20 cellular contexts compared by ENCODE assay signal in the genomic region with DNA sequence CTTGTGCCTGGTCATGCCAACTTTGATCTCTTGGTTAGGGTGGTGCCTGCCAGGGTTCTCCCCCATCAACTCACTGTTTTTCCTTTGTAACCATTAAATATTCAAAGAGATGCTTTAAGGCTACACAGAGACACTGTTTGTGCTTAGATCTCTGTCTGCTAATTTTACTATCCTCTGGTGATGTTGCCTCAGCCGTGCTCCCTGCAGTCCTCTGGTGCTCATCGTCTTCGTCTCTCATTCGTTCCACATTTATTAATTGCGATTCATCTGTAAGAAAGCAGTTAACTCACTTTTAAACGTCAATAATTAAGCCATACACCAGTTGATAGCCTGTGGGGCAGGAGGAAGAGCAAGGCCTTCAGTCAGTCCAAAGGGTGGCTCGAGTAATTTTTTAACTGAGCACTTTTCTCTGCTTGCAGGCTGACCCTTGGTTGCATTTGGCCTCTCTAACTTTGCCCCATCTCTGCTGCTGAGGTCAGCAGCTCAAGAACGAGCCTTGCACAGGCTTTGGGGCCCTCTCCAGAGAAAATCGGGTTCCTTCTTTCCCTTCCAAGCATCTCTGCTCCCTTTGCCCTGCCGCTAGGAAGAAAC.
"Had no signal": no experiment of that assay in that cellular context is flagged by ENCODE, and none has a peak within 500 bp of the region (broad histone marks: within the 10 kb centered on the region; RNA-seq: fewer than 3 reads in every experiment).

No MANE protein-coding gene starts in this region.

- H3K27me3 ChIP-seq: sigmoid colon, testis, upper lobe of left lung had no signal

- DNase-seq: activated CD4-positive, alpha-beta T cell treated with anti-CD3 and anti-CD28 coated beads, Interleukin-2, amount 50 U/mL, for 1 hour; activated CD4-positive, CD25-positive, alpha-beta regulatory T cell treated with anti-CD3 and anti-CD28 coated beads, Interleukin-2, amount 50 U/mL, for 72 hours; activated CD8-positive, alpha-beta memory T cell treated with anti-CD3 and anti-CD28 coated beads, Interleukin-2, amount 50 U/mL, for 4 hours; activated naive CD4-positive, alpha-beta T cell treated with anti-CD3 and anti-CD28 coated beads, Interleukin-2, amount 10 ng/mL, durations not matched to agents 7 days and 5 days; activated naive CD8-positive, alpha-beta T cell treated with anti-CD3 and anti-CD28 coated beads, Interleukin-2, amount 50 U/mL, for 24 hours; activated T-cell treated with anti-CD3 and anti-CD28 coated beads, Interleukin-2, amount 50 U/mL, for 4 hours; foreskin melanocyte; mammary epithelial cell; midbrain; stimulated activated CD4-positive, alpha-beta T cell treated with anti-CD3 and anti-CD28 coated beads, Interleukin-4, amount 100 ng/mL, for 24 hours; stomach; SW 1271; T-helper 2 cell; testis had no signal

- H3K27ac Mint-ChIP-seq: activated naive CD4-positive, alpha-beta T cell treated with anti-CD3 and anti-CD28 coated beads, Interleukin-2, amount 10 ng/mL, durations not matched to agents 7 days and 5 days; activated naive CD8-positive, alpha-beta T cell treated with anti-CD3 and anti-CD28 coated beads, Interleukin-2, amount 50 U/mL, for 24 hours; progenitor cell of endocrine pancreas; stimulated activated effector memory CD8-positive, alpha-beta T cell treated with anti-CD3 and anti-CD28 coated beads, Interleukin-12 subunit alpha, Interleukin-12 subunit beta, amount 100 ng/mL, for 72 hours had no signal

- H3K36me3 Mint-ChIP-seq: activated naive CD4-positive, alpha-beta T cell treated with anti-CD3 and anti-CD28 coated beads, Interleukin-2, amount 10 ng/mL, durations not matched to agents 7 days and 5 days; stimulated activated effector memory CD8-positive, alpha-beta T cell treated with anti-CD3 and anti-CD28 coated beads, Interleukin-12 subunit alpha, Interleukin-12 subunit beta, amount 100 ng/mL, for 72 hours had no signal

- H3K4me3 ChIP-seq: coronary artery, sigmoid colon, stomach, testis, upper lobe of left lung had no signal

- ATAC-seq: activated naive CD8-positive, alpha-beta T cell treated with anti-CD3 and anti-CD28 coated beads, Interleukin-2, amount 50 U/mL, for 24 hours; activated T-cell treated with anti-CD3 and anti-CD28 coated beads, Interleukin-2, amount 50 U/mL, for 4 hours had no signal

- H3K4me3 Mint-ChIP-seq: activated naive CD4-positive, alpha-beta T cell treated with anti-CD3 and anti-CD28 coated beads, Interleukin-2, amount 10 ng/mL, durations not matched to agents 7 days and 5 days; activated naive CD8-positive, alpha-beta T cell treated with anti-CD3 and anti-CD28 coated beads, Interleukin-2, amount 50 U/mL, for 24 hours; activated T-cell treated with anti-CD3 and anti-CD28 coated beads, Interleukin-2, amount 50 U/mL, for 4 hours; stimulated activated effector memory CD8-positive, alpha-beta T cell treated with anti-CD3 and anti-CD28 coated beads, Interleukin-12 subunit alpha, Interleukin-12 subunit beta, amount 100 ng/mL, for 72 hours had no signal

- H3K9me3 Mint-ChIP-seq: activated naive CD4-positive, alpha-beta T cell treated with anti-CD3 and anti-CD28 coated beads, Interleukin-2, amount 10 ng/mL, durations not matched to agents 7 days and 5 days; activated naive CD8-positive, alpha-beta T cell treated with anti-CD3 and anti-CD28 coated beads, Interleukin-2, amount 50 U/mL, for 24 hours; activated T-cell treated with anti-CD3 and anti-CD28 coated beads, Interleukin-2, amount 50 U/mL, for 4 hours; stimulated activated effector memory CD8-positive, alpha-beta T cell treated with anti-CD3 and anti-CD28 coated beads, Interleukin-12 subunit alpha, Interleukin-12 subunit beta, amount 100 ng/mL, for 72 hours had no signal

- H3K4me1 ChIP-seq: sigmoid colon, stomach, testis had no signal

- H3K36me3 ChIP-seq: sigmoid colon, stomach, upper lobe of left lung had no signal

- H3K27ac ChIP-seq: sigmoid colon, stomach, testis, VCaP had no signal

- H3K9me3 ChIP-seq: sigmoid colon, stomach, testis, upper lobe of left lung had no signal

- H3K4me1 Mint-ChIP-seq: activated naive CD4-positive, alpha-beta T cell treated with anti-CD3 and anti-CD28 coated beads, Interleukin-2, amount 10 ng/mL, durations not matched to agents 7 days and 5 days; activated naive CD8-positive, alpha-beta T cell treated with anti-CD3 and anti-CD28 coated beads, Interleukin-2, amount 50 U/mL, for 24 hours; stimulated activated effector memory CD8-positive, alpha-beta T cell treated with anti-CD3 and anti-CD28 coated beads, Interleukin-12 subunit alpha, Interleukin-12 subunit beta, amount 100 ng/mL, for 72 hours had no signal
